Comparison of ENCODE assay signal across 32 cellular contexts in genomic region chr16:19183187-19183586, GRCh38. TPM values are rescaled to one million over a fixed set of nuclear protein-coding genes. Genes with fewer than 3 reads are reported as not detected.
"Had no signal": no experiment of that assay in that cellular context is flagged by ENCODE, and none has a peak within 500 bp of the region (broad histone marks: within the 10 kb centered on the region; RNA-seq: fewer than 3 reads in every experiment).

No MANE protein-coding gene starts in this region.

- H3K4me1 Mint-ChIP-seq: activated naive CD4-positive, alpha-beta T cell treated with anti-CD3 and anti-CD28 coated beads, Interleukin-2, amount 50 U/mL, for 24 hours; activated T-helper 17 cell treated with anti-CD3 and anti-CD28 coated beads, Interleukin-2, amount 50 U/mL, for 72 hours; mesothelial cell of epicardium; stimulated activated effector memory CD8-positive, alpha-beta T cell treated with anti-CD3 and anti-CD28 coated beads, Interleukin-12 subunit alpha, Interleukin-12 subunit beta, amount 100 ng/mL, for 72 hours; stimulated activated naive CD8-positive, alpha-beta T cell treated with anti-CD3 and anti-CD28 coated beads, Interleukin-15, amount 100 ng/mL, for 72 hours had no signal

- H3K4me3 Mint-ChIP-seq: activated CD8-positive, alpha-beta T cell treated with anti-CD3 and anti-CD28 coated beads for 36 hours; activated naive CD4-positive, alpha-beta T cell treated with anti-CD3 and anti-CD28 coated beads, Interleukin-2, amount 50 U/mL, for 24 hours; activated T-cell treated with anti-CD3 and anti-CD28 coated beads, Interleukin-2, amount 50 U/mL, for 4 hours; activated T-helper 17 cell treated with anti-CD3 and anti-CD28 coated beads, Interleukin-2, amount 50 U/mL, for 72 hours; mesothelial cell of epicardium; nephron progenitor cell; stimulated activated effector memory CD8-positive, alpha-beta T cell treated with anti-CD3 and anti-CD28 coated beads, Interleukin-12 subunit alpha, Interleukin-12 subunit beta, amount 100 ng/mL, for 72 hours; stimulated activated naive CD8-positive, alpha-beta T cell treated with anti-CD3 and anti-CD28 coated beads, Interleukin-15, amount 100 ng/mL, for 72 hours; T-helper 1 cell treated with Interleukin-12 subunit alpha and Interleukin-12 subunit beta and Interleukin-4 antibody, amounts not matched to agents 30 μg/mL and 1 μg/mL, for 36 hours had no signal

- H3K27ac ChIP-seq: gastrocnemius medialis, left ventricle myocardium inferior, neutrophil, skin epidermis, uterus, WERI-Rb-1 had no signal

- H3K36me3 Mint-ChIP-seq: activated naive CD4-positive, alpha-beta T cell treated with anti-CD3 and anti-CD28 coated beads, Interleukin-2, amount 50 U/mL, for 24 hours; stimulated activated effector memory CD8-positive, alpha-beta T cell treated with anti-CD3 and anti-CD28 coated beads, Interleukin-12 subunit alpha, Interleukin-12 subunit beta, amount 100 ng/mL, for 72 hours had no signal

- H3K27me3 ChIP-seq: breast epithelium, gastrocnemius medialis, thyroid gland, uterus had no signal

- H3K36me3 ChIP-seq: breast epithelium, gastrocnemius medialis, left ventricle myocardium inferior, neutrophil, uterus, WERI-Rb-1 had no signal

- H3K9me3 Mint-ChIP-seq: activated naive CD4-positive, alpha-beta T cell treated with anti-CD3 and anti-CD28 coated beads, Interleukin-2, amount 50 U/mL, for 24 hours; activated T-cell treated with anti-CD3 and anti-CD28 coated beads, Interleukin-2, amount 50 U/mL, for 4 hours; activated T-helper 17 cell treated with anti-CD3 and anti-CD28 coated beads, Interleukin-2, amount 50 U/mL, for 72 hours; mesothelial cell of epicardium; nephron progenitor cell; stimulated activated effector memory CD8-positive, alpha-beta T cell treated with anti-CD3 and anti-CD28 coated beads, Interleukin-12 subunit alpha, Interleukin-12 subunit beta, amount 100 ng/mL, for 72 hours; stimulated activated naive CD8-positive, alpha-beta T cell treated with anti-CD3 and anti-CD28 coated beads, Interleukin-15, amount 100 ng/mL, for 72 hours; T-helper 1 cell treated with Interleukin-12 subunit alpha and Interleukin-12 subunit beta and Interleukin-4 antibody, amounts not matched to agents 30 μg/mL and 1 μg/mL, for 36 hours had no signal

- H3K27ac Mint-ChIP-seq: activated CD8-positive, alpha-beta T cell treated with anti-CD3 and anti-CD28 coated beads for 36 hours; activated naive CD4-positive, alpha-beta T cell treated with anti-CD3 and anti-CD28 coated beads, Interleukin-2, amount 50 U/mL, for 24 hours; activated T-helper 17 cell treated with anti-CD3 and anti-CD28 coated beads, Interleukin-2, amount 50 U/mL, for 72 hours; mesothelial cell of epicardium; nephron progenitor cell; progenitor cell of endocrine pancreas; stimulated activated effector memory CD8-positive, alpha-beta T cell treated with anti-CD3 and anti-CD28 coated beads, Interleukin-12 subunit alpha, Interleukin-12 subunit beta, amount 100 ng/mL, for 72 hours; T-helper 1 cell treated with Interleukin-12 subunit alpha and Interleukin-12 subunit beta and Interleukin-4 antibody, amounts not matched to agents 30 μg/mL and 1 μg/mL, for 36 hours had no signal

- H3K4me3 ChIP-seq: breast epithelium, gastrocnemius medialis, left ventricle myocardium inferior, skin epidermis, thyroid gland, uterus had no signal

- ATAC-seq: activated CD8-positive, alpha-beta T cell treated with anti-CD3 and anti-CD28 coated beads for 36 hours; activated T-cell treated with anti-CD3 and anti-CD28 coated beads, Interleukin-2, amount 50 U/mL, for 4 hours; activated T-helper 17 cell treated with anti-CD3 and anti-CD28 coated beads, Interleukin-2, amount 50 U/mL, for 72 hours; gastrocnemius medialis; sciatic nerve; stimulated activated effector memory CD8-positive, alpha-beta T cell treated with anti-CD3 and anti-CD28 coated beads, Interleukin-12 subunit alpha, Interleukin-12 subunit beta, amount 100 ng/mL, for 72 hours; stimulated activated naive CD8-positive, alpha-beta T cell treated with anti-CD3 and anti-CD28 coated beads, Interleukin-15, amount 100 ng/mL, for 72 hours had no signal

- H3K4me1 ChIP-seq: breast epithelium, gastrocnemius medialis, left ventricle myocardium inferior, uterus had no signal

- H3K9me3 ChIP-seq: breast epithelium, gastrocnemius medialis, neutrophil, thyroid gland, uterus had no signal

- DNase-seq: activated CD4-positive, alpha-beta T cell treated with anti-CD3 and anti-CD28 coated beads for 1 hour; activated CD4-positive, alpha-beta T cell treated with anti-CD3 and anti-CD28 coated beads, Interleukin-2, amount 50 U/mL, for 1 hour; activated CD8-positive, alpha-beta T cell treated with anti-CD3 and anti-CD28 coated beads for 36 hours; activated gamma-delta T cell treated with Interleukin-2 at 50 U/mL for 16 hours; activated T-cell treated with anti-CD3 and anti-CD28 coated beads, Interleukin-2, amount 50 U/mL, for 4 hours; central memory CD4-positive, alpha-beta T cell; dermis blood vessel endothelial cell; effector CD4-positive, alpha-beta T cell; erythroblast; gastrocnemius medialis; glutamatergic neuron; left ventricle myocardium inferior; naive B cell; nephron progenitor cell; stimulated activated CD4-positive, alpha-beta T cell treated with anti-CD3 and anti-CD28 coated beads, Interleukin-12 subunit alpha, Interleukin-12 subunit beta, amount 100 ng/mL, for 4 hours; stimulated activated CD4-positive, alpha-beta T cell treated with anti-CD3 and anti-CD28 coated beads, Interleukin-4, amount 100 ng/mL, for 24 hours; stimulated activated naive CD8-positive, alpha-beta T cell treated with anti-CD3 and anti-CD28 coated beads, Interleukin-15, amount 100 ng/mL, for 72 hours; T1000; thyroid gland; uterus; WERI-Rb-1 had no signal

- H3K27me3 Mint-ChIP-seq: progenitor cell of endocrine pancreas had no signal

RNA-seq across cellular contexts. Expression of gene SYT17, which starts 15.1 kb away (rescaled TPM):
- total RNA-seq: activated T-helper 17 cell treated with anti-CD3 and anti-CD28 coated beads, Interleukin-2, amount 50 U/mL, for 72 hours; osteocyte had no signal
